ENCODE assay signal across 8 cellular contexts in the genomic region with DNA sequence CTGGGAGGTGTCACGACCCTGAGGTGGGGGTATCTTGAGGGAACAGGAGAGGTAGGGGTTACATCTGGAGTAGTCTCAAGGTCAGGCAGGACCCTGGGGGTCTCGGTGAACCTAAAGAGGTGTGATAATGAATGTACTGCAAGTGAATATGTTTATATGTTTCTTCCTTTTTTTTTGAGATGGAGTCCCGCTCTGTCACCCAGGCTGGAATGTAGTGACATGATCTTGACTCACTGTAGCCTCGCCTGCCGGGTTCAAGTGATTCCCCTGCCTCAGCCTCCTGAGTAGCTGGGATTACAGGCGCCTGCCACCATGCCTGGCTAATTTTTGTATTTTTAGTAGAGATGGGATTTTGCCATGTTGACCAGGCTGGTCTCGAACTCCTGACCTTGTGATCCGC.
DNase-seq lines count a peak whose midpoint lies in the region; TF ChIP-seq lines count a peak whose summit lies in the region.
"Not testable (repeated sequence)": the region's sequence is repeated elsewhere in the genome, so short reads cannot be mapped to it uniquely, and the experiment has no call there.

No MANE protein-coding gene starts in this region.

- not testable (repeated sequence) for TF ChIP-seq POLR2A in stomach (IDR thresholded peaks at IDR 0.05); vagina (IDR thresholded peaks at IDR 0.05)

- H3K9ac ChIP-seq in adipocyte (ENCODE audit: low read length): not testable (repeated sequence)

- not testable (repeated sequence) for H3K9me3 Mint-ChIP-seq in osteocyte (ENCODE audit: unreplicated experiment)

- DNase-seq in EH (ENCODE audit: low read depth): peak; percentile 71
- peak; percentile 53 for DNase-seq in MG63
- peak; percentile 34 for DNase-seq in adipocyte (ENCODE audit: low read depth)
- DNase-seq in epithelial cell of prostate (ENCODE audit: low read depth, low spot score); osteocyte (ENCODE audit: extremely low spot score, unreplicated experiment); stomach; vagina (ENCODE audit: extremely low spot score in 2 of 2): not testable (repeated sequence)
- peak; percentile 68 for DNase-seq in kidney tubule cell (ENCODE audit: low spot score)

- not testable (repeated sequence) for H3K36me3 Mint-ChIP-seq in osteocyte (ENCODE audit: unreplicated experiment)

- 79 to 92% (median 87%) methylated on average over 8 of the region's 8 CpGs for WGBS in stomach, 5 donors

- H3K27ac Mint-ChIP-seq in osteocyte (ENCODE audit: unreplicated experiment): peak overlapping the region; percentile 66

- H3K4me3 Mint-ChIP-seq in osteocyte (ENCODE audit: unreplicated experiment): not testable (repeated sequence)

- H3K27ac ChIP-seq in epithelial cell of prostate (peak overlapping the region; percentile 65), stomach (peak overlapping the region in 4 of 5 donors; percentile 5 to 85 (median 54)), vagina (peak overlapping the region; percentile 90)

- not testable (repeated sequence) for H3K27me3 ChIP-seq in MG63; adipocyte (replicated peaks; ENCODE audit: control insufficient read depth, insufficient read depth, low read length); stomach; vagina

- H3K4me1 ChIP-seq in adipocyte (ENCODE audit: control insufficient read depth, insufficient read depth, low read length) (peaks cover 43% of the 10 kb centered on the region), stomach (peaks cover 52 to 80% (median 65%) of the 10 kb centered on the region in 4 donors), vagina (peaks cover 78% of the 10 kb centered on the region)

- peaks cover 54% of the 10 kb centered on the region for H3K36me3 ChIP-seq in MG63
- H3K36me3 ChIP-seq in adipocyte (ENCODE audit: control insufficient read depth, insufficient read depth, low read length, severe bottlenecking); stomach; vagina: not testable (repeated sequence)

- H3K4me3 ChIP-seq in MG63; adipocyte (ENCODE audit: low read length); stomach; vagina: not testable (repeated sequence)

- intact Hi-C loops in stomach (cut with DNase I; ENCODE audit: low total_unique reads); vagina (cut with DNase I): not testable (repeated sequence)

- not testable (repeated sequence) for H3K27me3 Mint-ChIP-seq in osteocyte (ENCODE audit: unreplicated experiment)

- peaks cover 63% of the 10 kb centered on the region for H3K4me1 Mint-ChIP-seq in osteocyte (ENCODE audit: unreplicated experiment)

- TF ChIP-seq CTCF in osteocyte (IDR thresholded peaks at IDR 0.05); stomach (IDR thresholded peaks at IDR 0.05); vagina (IDR thresholded peaks at IDR 0.05): not testable (repeated sequence)

- H3K9me3 ChIP-seq in MG63; adipocyte (ENCODE audit: control insufficient read depth, low read length); stomach; vagina: not testable (repeated sequence)

- TF ChIP-seq EP300 in stomach (IDR thresholded peaks at IDR 0.05): not testable (repeated sequence)
